28 cellular contexts compared by ENCODE assay signal in genomic region chr5:34469971-34470370, GRCh38.
"Had no signal": no experiment of that assay in that cellular context is flagged by ENCODE, and none has a peak within 500 bp of the region (broad histone marks: within the 10 kb centered on the region; RNA-seq: fewer than 3 reads in every experiment).

No MANE protein-coding gene starts in this region.

- H3K4me3 Mint-ChIP-seq: naive thymus-derived CD4-positive, alpha-beta T cell; natural killer cell; nephron; neural progenitor cell; stimulated activated effector memory CD8-positive, alpha-beta T cell treated with anti-CD3 and anti-CD28 coated beads, Interleukin-12 subunit alpha, Interleukin-12 subunit beta, amount 100 ng/mL, for 72 hours; stimulated activated naive B cell treated with anti-CD40 and anti-IgM and Interleukin-4, amounts not matched to agents 10 μg/mL and 1 μg/mL and 100 μg/mL, for 72 hours; stimulated activated naive CD8-positive, alpha-beta T cell treated with anti-CD3 and anti-CD28 coated beads, Interleukin-15, Interleukin-2, amounts not matched to agents 100 ng/mL and 50 ng/mL, for 24 hours; type B pancreatic cell had no signal

- H3K9me3 ChIP-seq: ovary, psoas muscle, spleen, stomach, thoracic aorta, thyroid gland, tibial nerve, upper lobe of right lung, uterus had no signal

- H3K4me1 Mint-ChIP-seq: neural progenitor cell; stimulated activated effector memory CD8-positive, alpha-beta T cell treated with anti-CD3 and anti-CD28 coated beads, Interleukin-12 subunit alpha, Interleukin-12 subunit beta, amount 100 ng/mL, for 72 hours had no signal

- H3K9ac ChIP-seq: neural progenitor cell, parathyroid adenoma had no signal

- H3K36me3 Mint-ChIP-seq: naive thymus-derived CD4-positive, alpha-beta T cell; natural killer cell; neural progenitor cell; stimulated activated effector memory CD8-positive, alpha-beta T cell treated with anti-CD3 and anti-CD28 coated beads, Interleukin-12 subunit alpha, Interleukin-12 subunit beta, amount 100 ng/mL, for 72 hours; stimulated activated naive B cell treated with anti-CD40 and anti-IgM and Interleukin-4, amounts not matched to agents 10 μg/mL and 1 μg/mL and 100 μg/mL, for 72 hours; type B pancreatic cell had no signal

- DNase-seq: naive thymus-derived CD4-positive, alpha-beta T cell; natural killer cell; occipital lobe; ovary; psoas muscle; right cardiac atrium; spleen; stimulated activated CD4-positive, alpha-beta T cell treated with anti-CD3 and anti-CD28 coated beads, Interleukin-15, amount 100 ng/mL, for 24 hours; stimulated activated CD4-positive, alpha-beta T cell treated with anti-CD3 and anti-CD28 coated beads, Interleukin-2, amount 100 ng/mL, for 24 hours; stimulated activated CD4-positive, alpha-beta T cell treated with anti-CD3 and anti-CD28 coated beads, Interleukin-2, amount 100 ng/mL, for 48 hours; stimulated activated CD4-positive, alpha-beta T cell treated with anti-CD3 and anti-CD28 coated beads, Interleukin-4, amount 100 ng/mL, for 24 hours; stimulated activated naive B cell treated with anti-CD40 and anti-IgM and Interleukin-4, amounts not matched to agents 10 μg/mL and 1 μg/mL and 100 μg/mL, for 72 hours; stimulated activated naive CD4-positive, alpha-beta T cell treated with Interleukin-2 at 50 U/mL for 16 hours; stomach; thyroid gland; upper lobe of right lung; uterus had no signal

- H3K27me3 Mint-ChIP-seq: type B pancreatic cell had no signal

- ATAC-seq: naive thymus-derived CD4-positive, alpha-beta T cell; natural killer cell; psoas muscle; right cardiac atrium; sciatic nerve; stimulated activated effector memory CD8-positive, alpha-beta T cell treated with anti-CD3 and anti-CD28 coated beads, Interleukin-12 subunit alpha, Interleukin-12 subunit beta, amount 100 ng/mL, for 72 hours; stimulated activated naive B cell treated with anti-CD40 and anti-IgM and Interleukin-4, amounts not matched to agents 10 μg/mL and 1 μg/mL and 100 μg/mL, for 72 hours had no signal

- H3K27ac ChIP-seq: neural progenitor cell, ovary, parathyroid adenoma, psoas muscle, skin epidermis, spleen, stomach, thoracic aorta, thyroid gland, tibial nerve, upper lobe of right lung, uterus had no signal

- H2AFZ ChIP-seq: neural progenitor cell, parathyroid adenoma had no signal

- H3K36me3 ChIP-seq: neural progenitor cell, ovary, spleen, stomach, thoracic aorta, thyroid gland, tibial nerve, upper lobe of right lung, uterus had no signal

- H3K4me3 ChIP-seq: neural progenitor cell, ovary, psoas muscle, skin epidermis, smooth muscle cell, spleen, stomach, thoracic aorta, thyroid gland, tibial nerve, upper lobe of right lung, uterus had no signal

- H3K9me3 Mint-ChIP-seq: naive thymus-derived CD4-positive, alpha-beta T cell; natural killer cell; stimulated activated effector memory CD8-positive, alpha-beta T cell treated with anti-CD3 and anti-CD28 coated beads, Interleukin-12 subunit alpha, Interleukin-12 subunit beta, amount 100 ng/mL, for 72 hours; stimulated activated naive B cell treated with anti-CD40 and anti-IgM and Interleukin-4, amounts not matched to agents 10 μg/mL and 1 μg/mL and 100 μg/mL, for 72 hours; stimulated activated naive CD8-positive, alpha-beta T cell treated with anti-CD3 and anti-CD28 coated beads, Interleukin-15, Interleukin-2, amounts not matched to agents 100 ng/mL and 50 ng/mL, for 24 hours had no signal

- H3K4me1 ChIP-seq: parathyroid adenoma, psoas muscle, thyroid gland had no signal

- H3K79me2 ChIP-seq: parathyroid adenoma had no signal

- H3K27me3 ChIP-seq: neural progenitor cell, ovary, spleen, stomach, thyroid gland, tibial nerve, upper lobe of right lung, uterus had no signal

- H3K27ac Mint-ChIP-seq: naive thymus-derived CD4-positive, alpha-beta T cell; natural killer cell; nephron; neural progenitor cell; stimulated activated effector memory CD8-positive, alpha-beta T cell treated with anti-CD3 and anti-CD28 coated beads, Interleukin-12 subunit alpha, Interleukin-12 subunit beta, amount 100 ng/mL, for 72 hours; stimulated activated naive B cell treated with anti-CD40 and anti-IgM and Interleukin-4, amounts not matched to agents 10 μg/mL and 1 μg/mL and 100 μg/mL, for 72 hours; stimulated activated naive CD8-positive, alpha-beta T cell treated with anti-CD3 and anti-CD28 coated beads, Interleukin-15, Interleukin-2, amounts not matched to agents 100 ng/mL and 50 ng/mL, for 24 hours; type B pancreatic cell had no signal

- H3K4me2 ChIP-seq: neural progenitor cell, smooth muscle cell had no signal
